9 cellular contexts compared by ENCODE assay signal in genomic region chr5:114055810-114056476, GRCh38.
A peak's percentile ranks its signal among the peaks of the same experiment; 100 is the strongest.
DNase-seq lines count a peak whose midpoint lies in the region; ATAC-seq and TF ChIP-seq lines count a peak whose summit lies in the region.
"Had no signal": no experiment of that assay in that cellular context is flagged by ENCODE, and none has a peak within 500 bp of the region (broad histone marks: within the 10 kb centered on the region; RNA-seq: fewer than 3 reads in every experiment).

No MANE protein-coding gene starts in this region.

- TF ChIP-seq EP300 in esophagus muscularis mucosa (IDR thresholded peaks at IDR 0.05) (no peak), upper lobe of left lung (IDR thresholded peaks at IDR 0.05) (no peak)

- H3K36me3 ChIP-seq in esophagus muscularis mucosa, result no peaks in the 10 kb centered on the region
- H3K36me3 ChIP-seq in muscle layer of colon (ENCODE audit: insufficient read depth, low read length), result no peaks in the 10 kb centered on the region
- H3K36me3 ChIP-seq in upper lobe of left lung, result no peaks in the 10 kb centered on the region

- peaks cover 16 to 47% (median 36%) of the 10 kb centered on the region in 4 donors for H3K4me1 ChIP-seq in esophagus muscularis mucosa
- peaks cover 25% of the 10 kb centered on the region for H3K4me1 ChIP-seq in muscle layer of colon (ENCODE audit: insufficient read depth, low read length)
- H3K4me1 ChIP-seq in upper lobe of left lung, result peaks cover 7 to 20% (median 12%) of the 10 kb centered on the region in 4 donors

- H3K9ac ChIP-seq in muscle layer of colon (ENCODE audit: low read length), result no peak overlapping the region

- 2% methylated on average over 15 of the region's 45 CpGs for WGBS in esophagus muscularis mucosa
- 5 to 11% methylated on average over 21 to 33 of the region's 45 CpGs for WGBS in upper lobe of left lung, 2 donors

- H3K4me3 ChIP-seq in esophagus muscularis mucosa (peak overlapping the region; percentile 56 to 67 (median 64)), muscle layer of colon (ENCODE audit: low read depth in 1 of 2, low read length in 2 of 2) (peak overlapping the region; percentile 51 to 56), upper lobe of left lung (peak overlapping the region in 3 of 4 donors; percentile 32 to 52 (median 49))

- peak; percentile 30 to 52 (median 31) for DNase-seq in NCI-H1417 (lab: John Stamatoyannopoulos, UW)
- DNase-seq in NCI-H1417 treated with DMSO at 0.1 percent for 48 hours (lab: John Stamatoyannopoulos, UW), result no peak
- DNase-seq in esophagus muscularis mucosa (ENCODE audit: extremely low spot score), result no peak
- DNase-seq in upper lobe of left lung, result peak in 1 of 2 donors; percentile 77
- no peak for DNase-seq in HPDE6-E6E7 (ENCODE audit: extremely low spot score)
- no peak for DNase-seq in AG20443 (ENCODE audit: low spot score)
- no peak for DNase-seq in NCI-H1436 (lab: John Stamatoyannopoulos, UW)
- DNase-seq: activated CD4-positive, alpha-beta T cell treated with anti-CD3 and anti-CD28 coated beads, Interleukin-2, amount 10 ng/mL, durations not matched to agents 24 days and 14 days had no signal

- intact Hi-C loops in esophagus muscularis mucosa (cut with DNase I), result loop anchor here (10.0 kb wide), 1 partner anchor 251 kb away; no protein-coding TSS in a partner anchor

- peaks cover 0 to 14% (median 0%) of the 10 kb centered on the region in 4 donors for H3K27me3 ChIP-seq in esophagus muscularis mucosa
- no peaks in the 10 kb centered on the region for H3K27me3 ChIP-seq in muscle layer of colon (ENCODE audit: control insufficient read depth in 1 of 2, insufficient read depth in 2 of 2, low read length in 2 of 2)
- H3K27me3 ChIP-seq in upper lobe of left lung, result peaks cover 0 to 4% (median 0%) of the 10 kb centered on the region in 4 donors

- H3K9me3 ChIP-seq in esophagus muscularis mucosa (no peaks in the 10 kb centered on the region), muscle layer of colon (ENCODE audit: low read length) (no peaks in the 10 kb centered on the region), upper lobe of left lung (no peaks in the 10 kb centered on the region)

- no peak for TF ChIP-seq CTCF in esophagus muscularis mucosa (IDR thresholded peaks at IDR 0.05)
- TF ChIP-seq CTCF in upper lobe of left lung (IDR thresholded peaks at IDR 0.05), result no peak

- H3K27ac ChIP-seq in esophagus muscularis mucosa (replicated peaks in 1 of 4) (peak overlapping the region; percentile 56 to 79 (median 68)), muscle layer of colon (ENCODE audit: low read depth, low read length) (no peak overlapping the region), upper lobe of left lung (no peak overlapping the region)

- TF ChIP-seq POLR2A in esophagus muscularis mucosa (IDR thresholded peaks at IDR 0.05; ENCODE audit: low read depth), result no peak
- TF ChIP-seq POLR2A in upper lobe of left lung (IDR thresholded peaks at IDR 0.05), result no peak

- ATAC-seq in upper lobe of left lung (ENCODE audit: low FRiP score in 2 of 2), result no peak

Comparison
In these comparisons a context has a peak if more than half of its experiments do, and no peak if none do; other contexts are left out.
1. DNase-seq: peak in NCI-H1417 (3 of 3); none in NCI-H1417 treated with DMSO at 0.1 percent for 48 hours (single experiment), esophagus muscularis mucosa (single experiment), HPDE6-E6E7 (single experiment), AG20443 (single experiment) and NCI-H1436 (single experiment).
2. H3K27ac ChIP-seq: peak in esophagus muscularis mucosa (4 of 4); none in muscle layer of colon (single experiment) and upper lobe of left lung (0 of 4).
3. Peak in every context shown above with its lines, with median percentiles within 50 percentile points of each other: H3K4me3 ChIP-seq.